8 cellular contexts compared by ENCODE assay signal in the genomic region with DNA sequence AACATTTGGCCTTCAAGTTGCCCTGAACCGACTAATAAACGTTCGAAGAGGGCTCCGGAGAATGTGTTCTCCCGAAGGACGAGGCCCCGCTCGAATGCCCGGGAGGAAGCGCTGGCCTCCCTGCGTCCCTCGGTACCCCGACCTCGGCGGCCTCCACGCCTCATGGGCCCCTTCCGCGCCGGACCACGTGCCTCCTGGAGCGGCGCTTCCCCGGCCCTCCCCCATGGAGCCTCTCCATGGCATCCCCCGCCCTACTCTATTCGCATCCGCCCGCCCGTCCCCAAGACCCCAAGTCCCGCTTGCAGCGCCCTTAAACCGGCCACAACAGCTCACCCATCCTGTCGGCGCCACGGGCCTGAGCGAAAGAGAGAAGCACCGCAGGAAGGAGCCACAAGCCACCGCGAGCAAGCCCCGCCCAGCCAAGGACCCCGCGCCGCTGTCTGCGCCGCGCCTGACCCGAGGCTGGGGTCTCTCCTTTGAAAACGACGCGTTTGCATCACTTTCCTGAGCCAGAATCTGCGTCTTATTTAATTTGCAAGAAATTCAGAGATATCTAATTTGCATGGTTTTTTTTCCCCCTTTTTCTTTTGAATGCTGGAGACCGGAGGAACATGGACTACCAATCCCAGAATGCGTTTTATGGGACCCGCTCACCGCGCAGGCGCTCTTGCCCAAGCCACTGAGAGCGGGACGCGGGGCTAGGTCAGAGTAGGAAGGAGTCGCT. TPM values are rescaled to one million over a fixed set of nuclear protein-coding genes. Genes with fewer than 3 reads are reported as not detected.
A peak's percentile ranks its signal among the peaks of the same experiment; 100 is the strongest.
DNase-seq lines count a peak whose midpoint lies in the region; ATAC-seq, FAIRE-seq and TF ChIP-seq lines count a peak whose summit lies in the region.

RPS23 (minus strand) TSS at position 368 of the 724 bp plus-strand sequence; CDS start at position 337, 31 bp downstream.

- peak; percentile 96 for ATAC-seq in GM21515 (IDR thresholded peaks at IDR 0.05; ENCODE audit: unreplicated experiment)

- peak within 1 kb of the TSS; percentile 75 for H3K27ac ChIP-seq in epithelial cell of prostate

- DNase-seq in D721Med (ENCODE audit: insufficient read length, low spot score) (peak; percentile 44), HuH-7 (ENCODE audit: low spot score) (peak; percentile 80), OCI-M1 (lab: John Stamatoyannopoulos, UW) (peak; percentile 95), activated T-cell treated with anti-CD3 and anti-CD28 coated beads for 24 hours (ENCODE audit: low read depth) (peak; percentile 84), epithelial cell of prostate (ENCODE audit: low read depth, low spot score) (peak; percentile 26), mucosa of gallbladder (ENCODE audit: low spot score) (peak; percentile 91)
- peak; percentile 74 to 77 for DNase-seq in stimulated activated CD8-positive, alpha-beta memory T cell treated with anti-CD3 and anti-CD28 coated beads, Interleukin-4, amount 100 ng/mL, for 4 hours (ENCODE audit: low read depth in 2 of 2, low spot score in 1 of 2)

- FAIRE-seq in D721Med (lab: Jason Lieb, UNC), result no peak

- no peak for TF ChIP-seq CTCF in D721Med (IDR thresholded peaks at IDR 0.05; ENCODE audit: insufficient read depth, missing control alignments)

RNA-seq across cellular contexts. Expression of gene RPS23, which starts in this region (rescaled TPM):
- 1,128 TPM for total RNA-seq in mucosa of gallbladder

Comparison
In these comparisons a context has a peak if more than half of its experiments do, and no peak if none do; other contexts are left out.
1. Peak in every context shown above with its lines: DNase-seq, ATAC-seq and H3K27ac ChIP-seq.
2. DNase-seq: peak in every context shown above with its lines; median percentile 95 in OCI-M1; 91 in mucosa of gallbladder; 84 in activated T-cell treated with anti-CD3 and anti-CD28 coated beads for 24 hours; 80 in HuH-7; 76 in stimulated activated CD8-positive, alpha-beta memory T cell treated with anti-CD3 and anti-CD28 coated beads, Interleukin-4, amount 100 ng/mL, for 4 hours; 44 in D721Med; 26 in epithelial cell of prostate.